In the genomic region with DNA sequence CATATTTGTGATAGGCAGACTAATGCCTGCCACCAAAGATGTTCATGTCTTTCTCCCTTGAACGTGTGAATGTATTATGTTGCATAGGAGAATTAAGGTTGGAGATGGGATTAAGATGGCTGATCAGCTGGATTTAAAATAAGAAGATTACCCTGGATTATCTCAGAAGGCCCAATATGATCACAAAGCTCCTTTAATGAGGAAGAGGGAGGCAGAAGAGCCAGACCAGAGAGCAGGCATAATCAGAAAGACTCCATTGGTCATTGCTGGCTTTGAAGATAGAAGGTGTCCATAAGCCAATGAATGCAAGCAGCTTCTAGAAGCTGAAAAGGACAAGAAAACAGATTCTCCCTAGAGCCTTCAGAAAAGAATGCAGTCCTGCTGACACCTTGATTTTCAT, we compare ENCODE assay signal across 28 cellular contexts.
"Had no signal": no experiment of that assay in that cellular context is flagged by ENCODE, and none has a peak within 500 bp of the region (broad histone marks: within the 10 kb centered on the region; RNA-seq: fewer than 3 reads in every experiment).

No MANE protein-coding gene starts in this region.

- H3K4me2 ChIP-seq: neural progenitor cell, smooth muscle cell had no signal

- H3K4me1 ChIP-seq: parathyroid adenoma, psoas muscle, spleen, suprapubic skin, testis, tibial artery, transverse colon, upper lobe of right lung, uterus had no signal

- H3K9ac ChIP-seq: neural progenitor cell, parathyroid adenoma had no signal

- DNase-seq: natural killer cell; occipital lobe; ovary; posterior cingulate gyrus; psoas muscle; right cardiac atrium; spleen; stimulated activated CD4-positive, alpha-beta T cell treated with anti-CD3 and anti-CD28 coated beads, Interleukin-12 subunit alpha, Interleukin-12 subunit beta, amount 100 ng/mL, for 4 hours; stimulated activated CD4-positive, alpha-beta T cell treated with anti-CD3 and anti-CD28 coated beads, Interleukin-1b, Interleukin-23, amount 100 ng/mL, for 48 hours; stimulated activated CD4-positive, alpha-beta T cell treated with anti-CD3 and anti-CD28 coated beads, Interleukin-4, amount 100 ng/mL, for 1 hour; stimulated activated CD4-positive, alpha-beta T cell treated with anti-CD3 and anti-CD28 coated beads, Interleukin-4, amount 100 ng/mL, for 4 hours; stimulated activated CD8-positive, alpha-beta memory T cell treated with anti-CD3 and anti-CD28 coated beads, Interleukin-4, amount 100 ng/mL, for 48 hours; stimulated activated naive CD4-positive, alpha-beta T cell; stimulated activated naive CD8-positive, alpha-beta T cell treated with anti-CD3 and anti-CD28 coated beads, Interleukin-15, amount 100 ng/mL, for 72 hours; stimulated activated naive CD8-positive, alpha-beta T cell treated with anti-CD3 and anti-CD28 coated beads, Interleukin-15, Interleukin-2, amounts not matched to agents 100 U/mL and 50 U/mL, for 24 hours; substantia nigra; testis; tibial artery; transverse colon; upper lobe of right lung; uterus had no signal

- H3K79me2 ChIP-seq: parathyroid adenoma had no signal

- ATAC-seq: natural killer cell; psoas muscle; right cardiac atrium; sciatic nerve; stimulated activated memory B cell treated with anti-CD40 and anti-IgM and Interleukin-4, amounts not matched to agents 10 μg/mL and 1 μg/mL and 100 μg/mL, for 72 hours; stimulated activated naive CD8-positive, alpha-beta T cell treated with anti-CD3 and anti-CD28 coated beads, Interleukin-15, amount 100 ng/mL, for 72 hours; stimulated activated naive CD8-positive, alpha-beta T cell treated with anti-CD3 and anti-CD28 coated beads, Interleukin-15, Interleukin-2, amounts not matched to agents 100 U/mL and 50 U/mL, for 24 hours; upper lobe of right lung had no signal

- H3K4me3 ChIP-seq: neural progenitor cell, ovary, psoas muscle, skin epidermis, smooth muscle cell, spleen, suprapubic skin, testis, tibial artery, transverse colon, upper lobe of right lung, uterus had no signal

- H3K27me3 ChIP-seq: neural progenitor cell, ovary, spleen, suprapubic skin, testis, tibial artery, transverse colon, upper lobe of right lung, uterus had no signal

- H3K9me3 ChIP-seq: ovary, spleen, suprapubic skin, testis, tibial artery, transverse colon, upper lobe of right lung, uterus had no signal

- H3K36me3 ChIP-seq: neural progenitor cell, ovary, spleen, suprapubic skin, tibial artery, transverse colon, upper lobe of right lung, uterus had no signal

- H3K27ac ChIP-seq: neural progenitor cell, ovary, parathyroid adenoma, psoas muscle, skin epidermis, spleen, suprapubic skin, testis, tibial artery, transverse colon, upper lobe of right lung, uterus had no signal
